Comparison of ENCODE assay signal across 14 cellular contexts in the genomic region with DNA sequence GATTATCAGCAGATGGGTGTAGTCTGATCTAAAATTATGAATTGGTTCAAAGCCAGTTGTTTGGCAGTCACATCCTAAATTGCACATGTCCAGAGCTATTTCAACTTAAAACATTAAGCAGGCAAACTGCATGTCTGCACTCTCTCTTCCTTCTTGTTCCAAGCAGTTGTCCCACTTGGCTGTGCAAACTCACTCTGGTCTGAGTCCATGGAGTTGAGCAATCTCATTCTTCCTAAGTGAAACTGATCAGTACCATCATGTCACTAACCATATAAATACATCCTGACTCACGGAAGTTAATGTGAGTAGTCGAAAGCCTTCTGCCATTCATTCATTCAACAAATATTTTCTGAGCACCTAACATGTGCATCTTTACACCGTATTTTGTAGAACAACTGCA.
DNase-seq lines count a peak whose midpoint lies in the region; ATAC-seq and TF ChIP-seq lines count a peak whose summit lies in the region.
"Had no signal": no experiment of that assay in that cellular context is flagged by ENCODE, and none has a peak within 500 bp of the region (broad histone marks: within the 10 kb centered on the region; RNA-seq: fewer than 3 reads in every experiment).

No MANE protein-coding gene starts in this region.

- H3K27me3 ChIP-seq in AG04450 (ENCODE audit: control insufficient read depth, insufficient read depth, low read length) (no peaks in the 10 kb centered on the region), lung (ENCODE audit: control insufficient read depth, insufficient read depth) (no peaks in the 10 kb centered on the region), H7 (ENCODE audit: control insufficient read depth, insufficient read depth, low read length) (no peaks in the 10 kb centered on the region)
- H3K27me3 ChIP-seq: vagina had no signal

- POLR2A ChIA-PET in AG04450 (lab: Yijun Ruan, JAX) = no interaction called here

- H3K4me1 ChIP-seq in lung (ENCODE audit: control insufficient read depth in 2 of 2, insufficient read depth in 2 of 2, low read length in 2 of 2) = no peaks in the 10 kb centered on the region
- H3K4me1 ChIP-seq: vagina had no signal

- WGBS in lung, 2 donors = 71 to 78% methylated on average over 3 of the region's 3 CpGs

- TF ChIP-seq CTCF in AG04450 (IDR thresholded peaks at IDR 0.05; ENCODE audit: low read depth, low read length) (no peak), lung (IDR thresholded peaks at IDR 0.05; ENCODE audit: control extremely low read depth, extremely low read depth) (no peak)

- DNase-seq in AG04450 (ENCODE audit: low read depth, low spot score) (peak; percentile 10), LHCN-M2 (ENCODE audit: low read depth) (peak; percentile 15), lung (ENCODE audit: low spot score) (peak; percentile 57), H7 (no peak), NCI-H526 (lab: John Stamatoyannopoulos, UW) (no peak)
- no peak for DNase-seq in activated CD4-positive, CD25-positive, alpha-beta regulatory T cell treated with anti-CD3 and anti-CD28 coated beads, Interleukin-2, amount 50 U/mL, for 72 hours
- DNase-seq: caudate nucleus, erythroblast, small intestine had no signal

- H3K36me3 ChIP-seq in lung (ENCODE audit: control insufficient read depth in 2 of 2, insufficient read depth in 2 of 2, low read length in 2 of 2) (no peaks in the 10 kb centered on the region), H7 (replicated peaks; ENCODE audit: control insufficient read depth, insufficient read depth, low read length) (no peaks in the 10 kb centered on the region)
- H3K36me3 ChIP-seq: vagina had no signal

- ATAC-seq in esophagus mucosa = peak; percentile 61
- peak; percentile 53 for ATAC-seq in lung (ENCODE audit: insufficient read depth, low FRiP score)
- no peak for ATAC-seq in HG03175 (IDR thresholded peaks at IDR 0.05; ENCODE audit: unreplicated experiment)
- ATAC-seq: K562; natural killer cell treated with Interleukin-12 subunit alpha and Interleukin-12 subunit beta and Interleukin-15 and Interleukin-18, amount 100 ng/mL, for 72 hours had no signal

- CTCF ChIA-PET in AG04450 (lab: Charles Lee) = no interaction called here

- H3K27ac ChIP-seq in AG04450 (ENCODE audit: low read depth, low read length) (no peak overlapping the region), lung (ENCODE audit: low read depth in 1 of 2, low read length in 1 of 2) (no peak overlapping the region)
- H3K27ac ChIP-seq: vagina had no signal

- no peak overlapping the region for H3K4me3 ChIP-seq in AG04450 (ENCODE audit: low read depth, low read length)
- H3K4me3 ChIP-seq in lung = no peak overlapping the region
- no peak overlapping the region for H3K4me3 ChIP-seq in H7 (ENCODE audit: insufficient read depth, low read depth, low read length)
- H3K4me3 ChIP-seq: K562, vagina had no signal

- H3K9me3 ChIP-seq in AG04450 (ENCODE audit: control insufficient read depth, insufficient read depth, low read length) (no peaks in the 10 kb centered on the region), lung (ENCODE audit: control insufficient read depth in 2 of 2, insufficient read depth in 1 of 2, low read length in 1 of 2) (no peaks in the 10 kb centered on the region)
- H3K9me3 ChIP-seq: vagina had no signal

Comparison
In these comparisons a context has a peak if more than half of its experiments do, and no peak if none do; other contexts are left out.
1. DNase-seq: peak in AG04450 (single experiment), LHCN-M2 (single experiment) and lung (single experiment); none in H7 (single experiment), activated CD4-positive, CD25-positive, alpha-beta regulatory T cell treated with anti-CD3 and anti-CD28 coated beads, Interleukin-2, amount 50 U/mL, for 72 hours (single experiment) and NCI-H526 (0 of 2).